In the genomic region with DNA sequence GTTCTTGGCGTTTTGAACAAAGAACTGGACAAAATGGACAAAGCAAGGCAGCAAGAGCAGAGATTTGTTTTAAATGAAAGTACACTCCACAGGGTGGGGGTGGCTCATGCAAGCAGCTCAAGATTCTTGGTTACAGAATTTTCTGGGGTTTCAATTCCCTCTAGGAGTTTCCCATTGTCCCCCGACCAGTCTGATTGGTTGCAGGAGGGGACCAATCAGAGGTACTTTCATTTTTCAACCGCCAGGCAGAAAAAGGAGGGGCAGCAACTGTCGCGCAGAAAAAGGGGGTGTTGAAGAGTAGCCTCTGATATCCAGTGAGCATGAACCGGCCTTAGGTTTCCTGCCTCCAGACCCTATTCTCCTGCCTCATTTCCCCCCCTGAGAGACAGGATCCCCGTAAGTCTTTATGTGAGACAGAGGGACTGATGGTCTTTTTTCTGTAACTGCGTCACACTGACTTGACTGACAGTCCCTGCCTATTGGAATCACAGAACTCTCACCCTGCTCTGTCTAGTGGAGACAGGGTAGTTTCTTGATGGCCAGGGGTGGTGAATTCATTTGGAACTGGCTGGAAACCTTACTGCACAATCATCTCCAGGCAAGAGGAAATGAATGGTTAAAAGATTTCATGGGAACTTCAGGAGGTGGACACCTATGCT, we compare ENCODE assay signal across 9 cellular contexts. TPM values are rescaled to one million over a fixed set of nuclear protein-coding genes. Genes with fewer than 3 reads are reported as not detected.
DNase-seq lines count a peak whose midpoint lies in the region; ATAC-seq and TF ChIP-seq lines count a peak whose summit lies in the region.
"Had no signal": no experiment of that assay in that cellular context is flagged by ENCODE, and none has a peak within 500 bp of the region (broad histone marks: within the 10 kb centered on the region; RNA-seq: fewer than 3 reads in every experiment).

No MANE protein-coding gene starts in this region.

- 57 to 67% methylated on average over 8 of the region's 8 CpGs for WGBS in heart right ventricle, 2 donors
- 49 to 78% (median 67%) methylated on average over 8 of the region's 8 CpGs for WGBS in spleen, 5 donors

- ATAC-seq in activated CD8-positive, alpha-beta T cell treated with anti-CD3 and anti-CD28 coated beads for 36 hours, result peak; percentile 58
- peak in 7 of 8 donors; percentile 74 to 93 (median 89) for ATAC-seq in heart right ventricle

- H3K4me3 ChIP-seq in H7 (ENCODE audit: insufficient read depth, low read depth, low read length) (no peak overlapping the region), heart right ventricle (peak overlapping the region in 9 of 10 donors; percentile 20 to 56 (median 50)), spleen (peak overlapping the region in 6 of 8 donors; percentile 6 to 67 (median 35))

- peak; percentile 34 for DNase-seq in H7
- no peak for DNase-seq in activated CD8-positive, alpha-beta T cell treated with anti-CD3 and anti-CD28 coated beads for 36 hours
- DNase-seq in heart right ventricle, result peak in 1 of 2 donors; percentile 57
- DNase-seq in spleen, result no peak
- no peak for DNase-seq in HuH-7.5 (ENCODE audit: low spot score)
- DNase-seq in NCI-H526 (lab: John Stamatoyannopoulos, UW), result no peak
- DNase-seq in DMS153 treated with DMSO at 0.1 percent for 48 hours (lab: John Stamatoyannopoulos, UW; ENCODE audit: unreplicated experiment), result no peak
- no peak for DNase-seq in activated CD8-positive, alpha-beta memory T cell treated with anti-CD3 and anti-CD28 coated beads, Interleukin-2, amount 50 U/mL, for 48 hours

- peak overlapping the region; percentile 4 for H3K4me3 Mint-ChIP-seq in activated CD8-positive, alpha-beta T cell treated with anti-CD3 and anti-CD28 coated beads for 36 hours

- H3K36me3 ChIP-seq in H7 (replicated peaks; ENCODE audit: control insufficient read depth, insufficient read depth, low read length), result no peaks in the 10 kb centered on the region
- H3K36me3 ChIP-seq in heart right ventricle, result no peaks in the 10 kb centered on the region
- no peaks in the 10 kb centered on the region for H3K36me3 ChIP-seq in spleen

- peaks cover 5% of the 10 kb centered on the region for H3K9me3 Mint-ChIP-seq in activated CD8-positive, alpha-beta T cell treated with anti-CD3 and anti-CD28 coated beads for 36 hours

- H3K4me1 ChIP-seq in heart right ventricle (peaks cover 0 to 7% (median 0%) of the 10 kb centered on the region in 9 donors), spleen (peaks cover 0 to 38% (median 7%) of the 10 kb centered on the region in 6 donors)

- H3K27me3 ChIP-seq in H7 (ENCODE audit: control insufficient read depth, insufficient read depth, low read length), result no peaks in the 10 kb centered on the region
- peaks cover 0 to 5% (median 0%) of the 10 kb centered on the region in 7 donors for H3K27me3 ChIP-seq in heart right ventricle
- no peaks in the 10 kb centered on the region for H3K27me3 ChIP-seq in spleen (replicated peaks in 1 of 7)

- H3K36me3 Mint-ChIP-seq in activated CD8-positive, alpha-beta T cell treated with anti-CD3 and anti-CD28 coated beads for 36 hours (ENCODE audit: low read depth), result peaks cover 2% of the 10 kb centered on the region

- POLR2A ChIA-PET in activated CD8-positive, alpha-beta T cell treated with anti-CD3 and anti-CD28 coated beads for 36 hours (lab: Charles Lee), result no interaction called here

- H3K27ac ChIP-seq in heart right ventricle (peak overlapping the region in 9 of 10 donors; percentile 45 to 84 (median 65)), spleen (peak overlapping the region; percentile 42 to 84 (median 74))
- H3K27ac ChIP-seq: epithelial cell of prostate had no signal

- no peaks in the 10 kb centered on the region for H3K4me1 Mint-ChIP-seq in activated CD8-positive, alpha-beta T cell treated with anti-CD3 and anti-CD28 coated beads for 36 hours (ENCODE audit: low read depth)

- H3K9me3 ChIP-seq in heart right ventricle (no peaks in the 10 kb centered on the region), spleen (no peaks in the 10 kb centered on the region)

- H3K27ac Mint-ChIP-seq in activated CD8-positive, alpha-beta T cell treated with anti-CD3 and anti-CD28 coated beads for 36 hours, result peak overlapping the region; percentile 24

- CTCF ChIA-PET in activated CD8-positive, alpha-beta T cell treated with anti-CD3 and anti-CD28 coated beads for 36 hours (lab: Charles Lee), result interaction anchor here (1.9 kb wide), 1 partner anchor 26 kb away, joined by 8 read pairs; no protein-coding TSS in a partner anchor

- TF ChIP-seq CTCF in activated CD8-positive, alpha-beta T cell treated with anti-CD3 and anti-CD28 coated beads for 36 hours (IDR thresholded peaks at IDR 0.05), result no peak
- TF ChIP-seq CTCF in heart right ventricle (IDR thresholded peaks at IDR 0.05), result no peak
- TF ChIP-seq CTCF in spleen (IDR thresholded peaks at IDR 0.05 in 8 of 11, conservative IDR thresholded peaks at IDR 0.05 in 3 of 11), result no peak

- no peaks in the 10 kb centered on the region for H3K27me3 Mint-ChIP-seq in activated CD8-positive, alpha-beta T cell treated with anti-CD3 and anti-CD28 coated beads for 36 hours

- no peak for TF ChIP-seq POLR2A in spleen (IDR thresholded peaks at IDR 0.05)

- intact Hi-C loops in activated CD8-positive, alpha-beta T cell treated with anti-CD3 and anti-CD28 coated beads for 36 hours (cut with micrococcal nuclease), result no loop called here
- intact Hi-C loops in heart right ventricle (cut with DNase I) (no loop called here), spleen (cut with DNase I; ENCODE audit: low total_unique reads) (no loop called here)

RNA-seq across cellular contexts. Expression of gene ALOX12, which starts 59.4 kb away (rescaled TPM):
- total RNA-seq in H7 (2014; rRNA removed; shearing (Covaris generic)), result 0.35 and 0.63 TPM in 2 replicates
- not detected for total RNA-seq in activated CD8-positive, alpha-beta T cell treated with anti-CD3 and anti-CD28 coated beads for 36 hours
- total RNA-seq in heart right ventricle (under 1 TPM in 1 of 10 donors, not detected in 9; 0.11 TPM), spleen (1 to 10 TPM in 6 of 7 donors, under 1 TPM in 1; 0.79 to 2.5 (median 1.4) TPM)
- polyA plus RNA-seq in heart right ventricle (under 1 TPM in 1 of 2 donors, not detected in 1; 0.04 TPM), spleen (under 1 TPM; 0.15 to 0.35 (median 0.30) TPM)
